ENCODE assay signal across 16 cellular contexts in the genomic region with DNA sequence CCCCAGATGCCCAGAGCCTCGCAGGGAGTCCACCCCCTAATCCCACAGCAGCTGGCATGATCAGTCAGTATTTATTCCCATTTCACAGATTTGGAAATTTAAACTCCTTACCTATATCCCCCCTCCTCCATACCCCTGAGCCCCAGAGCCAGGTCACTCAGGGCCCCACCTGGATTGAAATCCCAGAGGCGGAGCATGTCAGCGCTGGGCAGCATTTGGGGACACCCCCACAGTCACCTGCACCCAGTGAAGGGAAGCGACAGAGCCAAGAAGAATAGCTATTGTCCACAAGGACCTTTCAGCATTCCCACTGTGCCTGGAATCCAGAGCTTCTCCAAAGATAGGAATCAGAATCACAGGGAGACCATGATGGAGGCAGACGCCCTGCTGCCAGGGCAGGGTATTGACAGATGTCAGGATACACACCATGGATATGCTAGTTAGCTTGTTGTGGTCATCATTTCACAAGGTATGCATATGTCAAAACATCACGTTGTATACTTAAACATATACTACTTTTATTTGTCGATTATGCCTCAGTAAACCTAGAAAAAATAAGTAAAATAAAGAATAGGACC. TPM values are rescaled to one million over a fixed set of nuclear protein-coding genes. Genes with fewer than 3 reads are reported as not detected.
DNase-seq lines count a peak whose midpoint lies in the region; ATAC-seq and TF ChIP-seq lines count a peak whose summit lies in the region.
"Had no signal": no experiment of that assay in that cellular context is flagged by ENCODE, and none has a peak within 500 bp of the region (broad histone marks: within the 10 kb centered on the region; RNA-seq: fewer than 3 reads in every experiment).

No MANE protein-coding gene starts in this region.

- TF ChIP-seq EP300 in transverse colon (IDR thresholded peaks at IDR 0.05; ENCODE audit: low read depth), result no peak

- no peak for ATAC-seq in right cardiac atrium
- no peak for ATAC-seq in left cardiac atrium

- H3K27me3 ChIP-seq in right cardiac atrium (ENCODE audit: control insufficient read depth, insufficient read depth), result no peaks in the 10 kb centered on the region
- peaks cover 23% of the 10 kb centered on the region; the same call in 1 of the 2 replicates for H3K27me3 ChIP-seq in MM.1S (replicated peaks; ENCODE audit: insufficient read depth, low read length)
- peaks cover 5% of the 10 kb centered on the region for H3K27me3 ChIP-seq in endodermal cell (ENCODE audit: control insufficient read depth, insufficient read depth, low read length, poor library complexity, severe bottlenecking)
- H3K27me3 ChIP-seq in transverse colon, result peaks cover 3% of the 10 kb centered on the region
- H3K27me3 ChIP-seq: body of pancreas, Peyer's patch had no signal

- no peaks in the 10 kb centered on the region for H3K9me3 ChIP-seq in right cardiac atrium (ENCODE audit: control insufficient read depth, low read length)
- H3K9me3 ChIP-seq in MM.1S (replicated peaks; ENCODE audit: insufficient read depth, low read length), result no peaks in the 10 kb centered on the region
- no peaks in the 10 kb centered on the region for H3K9me3 ChIP-seq in endodermal cell (ENCODE audit: control insufficient read depth, low read length)
- no peaks in the 10 kb centered on the region for H3K9me3 ChIP-seq in transverse colon
- H3K9me3 ChIP-seq: body of pancreas, Peyer's patch, stomach had no signal

- DNase-seq in right cardiac atrium (peak in 2 of 3 donors; percentile 5 to 8), left cardiac atrium (no peak), MM.1S (no peak), endodermal cell (no peak), transverse colon (no peak), DMS79 treated with DMSO at 0.1 percent for 48 hours (lab: John Stamatoyannopoulos, UW) (no peak), islet precursor cell (no peak)
- no peak for DNase-seq in activated CD8-positive, alpha-beta memory T cell treated with anti-CD3 and anti-CD28 coated beads, Interleukin-2, amount 50 U/mL, for 4 hours
- DNase-seq: cortex of kidney, kidney glomerular epithelial cell, NCI-H2227 treated with DMSO at 0.1 percent for 48 hours had no signal

- peak overlapping the region; percentile 60 for H2AFZ ChIP-seq in MM.1S (ENCODE audit: low read length)

- no peak overlapping the region for H3K27ac Mint-ChIP-seq in endodermal cell
- H3K27ac Mint-ChIP-seq: mesothelial cell of epicardium had no signal

- H3K4me1 Mint-ChIP-seq in endodermal cell, result peaks cover 3% of the 10 kb centered on the region

- no peak for TF ChIP-seq POLR2A in transverse colon (IDR thresholded peaks at IDR 0.05)

- no peaks in the 10 kb centered on the region for H3K4me1 ChIP-seq in right cardiac atrium (ENCODE audit: control insufficient read depth, insufficient read depth, low read length)
- peaks cover 5% of the 10 kb centered on the region; the same call in 1 of the 2 replicates for H3K4me1 ChIP-seq in MM.1S (ENCODE audit: low read length)
- no peaks in the 10 kb centered on the region for H3K4me1 ChIP-seq in endodermal cell (ENCODE audit: control insufficient read depth, insufficient read depth, low read length)
- peaks cover under 1 to 13% (median 7%) of the 10 kb centered on the region in 4 donors for H3K4me1 ChIP-seq in transverse colon

- H3F3A ChIP-seq in MM.1S (ENCODE audit: insufficient read depth, low read length), result no peaks in the 10 kb centered on the region

- H3K4me3 Mint-ChIP-seq in endodermal cell, result no peak overlapping the region

- H3K9ac ChIP-seq in MM.1S (ENCODE audit: low read length) (peak overlapping the region; percentile 18; the same call in 1 of the 2 replicates), endodermal cell (ENCODE audit: extremely low read depth, low read length, poor library complexity, severe bottlenecking) (no peak overlapping the region)

- H3K4me2 ChIP-seq in MM.1S (ENCODE audit: low read depth, low read length), result peak overlapping the region; percentile 39; the same call in 1 of the 2 replicates

- no peak overlapping the region for H3K4me3 ChIP-seq in right cardiac atrium (ENCODE audit: low read length)
- H3K4me3 ChIP-seq in MM.1S (ENCODE audit: low read length), result no peak overlapping the region
- no peak overlapping the region for H3K4me3 ChIP-seq in endodermal cell (ENCODE audit: low read length)
- H3K4me3 ChIP-seq in transverse colon, result no peak overlapping the region
- H3K4me3 ChIP-seq: body of pancreas, stomach had no signal

- no peaks in the 10 kb centered on the region for H3K36me3 Mint-ChIP-seq in endodermal cell (ENCODE audit: low read depth)
- H3K36me3 Mint-ChIP-seq: mesothelial cell of epicardium had no signal

- no peaks in the 10 kb centered on the region for H4K20me1 ChIP-seq in MM.1S (ENCODE audit: insufficient read depth, low read length)

- WGBS in right cardiac atrium, result 84% methylated on average over 7 of the region's 7 CpGs
- 70 to 81% methylated on average over 4 to 7 of the region's 7 CpGs for WGBS in endodermal cell (ENCODE audit: insufficient coverage in 1 of 2, insufficient read length in 1 of 2), 2 experiments
- 75 to 100% methylated on average over 1 to 7 of the region's 7 CpGs for WGBS in transverse colon (ENCODE audit: low coverage in 1 of 2), 2 donors

- intact Hi-C loops in right cardiac atrium (cut with DNase I), result loop anchor here in 2 of 4 donors (5.0 to 10.0 kb wide), 3 partner anchors 33 to 368 kb away; partner anchors contain the start of gene NEURL3 (in 2 of the 2)
- intact Hi-C loops in left cardiac atrium (cut with DNase I), result loop anchor here (2.0 to 10.0 kb wide), 3 partner anchors 116 to 368 kb away; partner anchors contain the start of gene NEURL3 (in 2 of the 2)
- intact Hi-C loops in transverse colon (cut with DNase I; ENCODE audit: low total_unique reads), result no loop called here

- in situ Hi-C loops in transverse colon (cut with MboI; ENCODE audit: low pct_ligation_motif_present in 1 of 4, low pct_unique_long_range_greater_than_20kb in 1 of 4, low sequenced_read_pairs in 3 of 4), result no loop called here

- TF ChIP-seq CTCF in MM.1S (IDR thresholded peaks at IDR 0.05; ENCODE audit: low read length) (no peak), endodermal cell (conservative IDR thresholded peaks at IDR 0.05) (peak; percentile 25), transverse colon (IDR thresholded peaks at IDR 0.05) (no peak)

- H3K27me3 Mint-ChIP-seq in endodermal cell (ENCODE audit: insufficient read depth), result peaks cover 24% of the 10 kb centered on the region

- H3K9me3 Mint-ChIP-seq in endodermal cell, result no peaks in the 10 kb centered on the region
- H3K9me3 Mint-ChIP-seq: mesothelial cell of epicardium had no signal

- H3K9me2 ChIP-seq in MM.1S (replicated peaks; ENCODE audit: insufficient read depth, low read length), result no peaks in the 10 kb centered on the region

- H3K36me3 ChIP-seq in MM.1S (replicated peaks; ENCODE audit: insufficient read depth, low read length), result no peaks in the 10 kb centered on the region
- H3K36me3 ChIP-seq in endodermal cell (ENCODE audit: control insufficient read depth, insufficient read depth, low read length), result no peaks in the 10 kb centered on the region
- no peaks in the 10 kb centered on the region for H3K36me3 ChIP-seq in transverse colon
- H3K36me3 ChIP-seq: Peyer's patch, stomach had no signal

- H3K27ac ChIP-seq in right cardiac atrium (ENCODE audit: low read length), result no peak overlapping the region
- H3K27ac ChIP-seq in MM.1S (ENCODE audit: low read length), result no peak overlapping the region
- no peak overlapping the region for H3K27ac ChIP-seq in endodermal cell (ENCODE audit: low read depth, low read length)
- peak overlapping the region in 3 of 4 donors; percentile 43 to 63 (median 52) for H3K27ac ChIP-seq in transverse colon
- H3K27ac ChIP-seq: Peyer's patch had no signal

- H3K79me2 ChIP-seq in MM.1S (ENCODE audit: low read length), result peaks cover 7% of the 10 kb centered on the region

RNA-seq across cellular contexts. Expression of gene ASTL, which starts 1.0 kb away (rescaled TPM):
- total RNA-seq in right cardiac atrium (not detected), left cardiac atrium (not detected), endodermal cell (not detected), transverse colon (under 1 TPM in 1 of 4 donors, not detected in 3; 0.95 TPM)
- not detected for polyA plus RNA-seq in right cardiac atrium
- 0.18 TPM for polyA plus RNA-seq in endodermal cell (2013, experiment 1 of 2)
- polyA plus RNA-seq in endodermal cell (2013, experiment 2 of 2), result not detected
- total RNA-seq: body of pancreas, Peyer's patch, stomach, ureter had no signal

RNA-seq across cellular contexts. Expression of gene DUSP2, which starts 6.0 kb away (rescaled TPM):
- total RNA-seq in right cardiac atrium, result 1 to 10 TPM; 1.2 to 2.6 (median 1.4) TPM
- 2.2 TPM for polyA plus RNA-seq in right cardiac atrium
- total RNA-seq in left cardiac atrium, result 1 to 10 TPM; 1.6 to 2.4 TPM
- total RNA-seq in endodermal cell, result 1 to 10 TPM; 1.6 to 2.2 TPM
- polyA plus RNA-seq in endodermal cell (2013, experiment 1 of 2), result 0.82 TPM
- polyA plus RNA-seq in endodermal cell (2013, experiment 2 of 2), result 0.66 TPM
- 10 to 100 TPM in 1 of 4 donors, 1 to 10 TPM in 2, not detected in 1; 1.6 to 25.1 (median 9.1) TPM for total RNA-seq in transverse colon

RNA-seq across cellular contexts. Expression of gene ADRA2B, which starts 22.9 kb away (rescaled TPM):
- total RNA-seq in right cardiac atrium (under 1 TPM; 0.11 to 0.91 (median 0.66) TPM), left cardiac atrium (1 to 10 TPM; 1.6 to 2.3 TPM), endodermal cell (1 to 10 TPM; 2.4 to 3.8 TPM), transverse colon (under 1 TPM in 2 of 4 donors, not detected in 2; 0.27 to 0.32 TPM)
- polyA plus RNA-seq in right cardiac atrium, result 2.2 TPM
- polyA plus RNA-seq in endodermal cell (2013, experiment 1 of 2), result 0.96 TPM
- 1.1 TPM for polyA plus RNA-seq in endodermal cell (2013, experiment 2 of 2)

Comparison
In these comparisons a context has a peak if more than half of its experiments do, and no peak if none do; other contexts are left out.
1. DNase-seq: peak in right cardiac atrium (2 of 3); none in left cardiac atrium (single experiment), MM.1S (single experiment), endodermal cell (single experiment), transverse colon (single experiment), DMS79 treated with DMSO at 0.1 percent for 48 hours (single experiment), islet precursor cell (single experiment) and activated CD8-positive, alpha-beta memory T cell treated with anti-CD3 and anti-CD28 coated beads, Interleukin-2, amount 50 U/mL, for 4 hours (single experiment).
2. H3K27ac ChIP-seq: peak in transverse colon (3 of 4); none in right cardiac atrium (single experiment), MM.1S (single experiment) and endodermal cell (single experiment).